Comparison of ENCODE assay signal across 23 cellular contexts in the genomic region with DNA sequence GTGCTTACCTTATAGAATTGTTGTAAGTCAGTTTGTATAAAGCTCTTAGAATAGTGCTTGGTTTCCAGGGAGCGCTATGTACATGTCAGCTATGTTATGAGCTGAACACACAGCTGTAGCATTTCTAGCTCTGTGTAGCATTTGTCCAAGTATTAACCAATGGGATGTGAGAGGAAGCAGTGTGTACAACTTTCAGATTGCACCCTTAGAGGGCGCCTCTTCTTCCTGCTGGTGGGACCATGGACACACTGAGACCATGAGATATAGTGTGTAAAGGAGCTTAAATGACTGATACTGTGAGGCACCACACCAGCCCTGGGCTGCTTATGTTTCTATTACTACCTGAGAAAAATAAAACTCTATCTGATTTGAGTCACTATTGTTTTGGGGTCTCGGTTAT.
A peak's percentile ranks its signal among the peaks of the same experiment; 100 is the strongest.
DNase-seq lines count a peak whose midpoint lies in the region; ATAC-seq and TF ChIP-seq lines count a peak whose summit lies in the region.
"Had no signal": no experiment of that assay in that cellular context is flagged by ENCODE, and none has a peak within 500 bp of the region (broad histone marks: within the 10 kb centered on the region; RNA-seq: fewer than 3 reads in every experiment).

No MANE protein-coding gene starts in this region.

- H3K36me3 ChIP-seq in DND-41 (ENCODE audit: insufficient read depth, low read length) (no peaks in the 10 kb centered on the region), OCI-LY3 (replicated peaks; ENCODE audit: low read depth, low read length) (no peaks in the 10 kb centered on the region)
- H3K36me3 ChIP-seq: colonic mucosa, HAP-1, left ventricle myocardium inferior, tibial artery had no signal

- H3K79me2 ChIP-seq in DND-41 (ENCODE audit: insufficient read depth, low read length) (no peaks in the 10 kb centered on the region), OCI-LY3 (ENCODE audit: low read length) (no peaks in the 10 kb centered on the region)

- DNase-seq in DND-41, result peak; percentile 8
- DNase-seq in left colon, result no peak
- DNase-seq in DMS79 (lab: John Stamatoyannopoulos, UW), result no peak
- DNase-seq in stimulated activated CD8-positive, alpha-beta memory T cell treated with anti-CD3 and anti-CD28 coated beads, Interleukin-4, amount 100 ng/mL, for 48 hours, result no peak
- DNase-seq in sciatic nerve (ENCODE audit: low spot score), result no peak
- DNase-seq: activated CD4-positive, alpha-beta T cell treated with anti-CD3 and anti-CD28 coated beads, Interleukin-2, amount 10 ng/mL, durations not matched to agents 7 days and 5 days; activated effector memory CD4-positive, alpha-beta T cell treated with Interleukin-2 at 50 U/mL for 16 hours; activated naive CD8-positive, alpha-beta T cell treated with anti-CD3 and anti-CD28 coated beads, Interleukin-2, amount 50 U/mL, for 24 hours; colonic mucosa; GDM1; head of caudate nucleus; left ventricle myocardium inferior; NCI-H1417; NCI-H446 treated with DMSO at 0.1 percent for 48 hours; Right ventricle myocardium superior; stimulated activated CD4-positive, alpha-beta T cell treated with anti-CD3 and anti-CD28 coated beads, Interleukin-2, amount 100 ng/mL, for 24 hours; stimulated activated naive CD4-positive, alpha-beta T cell treated with Interleukin-2 at 50 U/mL for 16 hours; T-helper 1 cell; tibial artery had no signal

- H3K4me1 ChIP-seq in DND-41 (ENCODE audit: insufficient read depth, low read length) (no peaks in the 10 kb centered on the region), OCI-LY3 (ENCODE audit: low read length) (no peaks in the 10 kb centered on the region)
- H3K4me1 ChIP-seq: colonic mucosa, left ventricle myocardium inferior, tibial artery had no signal

- H3K27ac ChIP-seq in DND-41 (ENCODE audit: low read length) (no peak overlapping the region), OCI-LY3 (ENCODE audit: low read length) (no peak overlapping the region)
- H3K27ac ChIP-seq: colonic mucosa, left ventricle myocardium inferior, skin epidermis, tibial artery had no signal

- no peak overlapping the region for H3K4me3 ChIP-seq in DND-41 (ENCODE audit: low read depth in 1 of 2, low read length in 2 of 2)
- no peak overlapping the region for H3K4me3 ChIP-seq in OCI-LY3 (ENCODE audit: low read length)
- H3K4me3 ChIP-seq: colonic mucosa, HAP-1, left ventricle myocardium inferior, skin epidermis, tibial artery had no signal

- H2AFZ ChIP-seq in DND-41 (ENCODE audit: low read depth, low read length) (no peak overlapping the region), OCI-LY3 (ENCODE audit: low read depth, low read length) (no peak overlapping the region)

- TF ChIP-seq CTCF in DND-41 (IDR thresholded peaks at IDR 0.05; ENCODE audit: borderline replicate concordance, extremely low read depth, low read length, poor library complexity, severe bottlenecking) (peak; percentile 42), OCI-LY3 (IDR thresholded peaks at IDR 0.05; ENCODE audit: low read depth, low read length) (peak; percentile 17; the same call in 1 of the 2 replicates)

- H3K4me2 ChIP-seq in DND-41 (ENCODE audit: insufficient read depth, low read length), result no peak overlapping the region
- H3K4me2 ChIP-seq in OCI-LY3 (ENCODE audit: low read length), result no peak overlapping the region

- H3K9me3 ChIP-seq in DND-41 (ENCODE audit: insufficient read depth, low read length, severe bottlenecking), result no peaks in the 10 kb centered on the region
- H3K9me3 ChIP-seq in OCI-LY3 (ENCODE audit: insufficient read depth, low read length), result no peaks in the 10 kb centered on the region
- H3K9me3 ChIP-seq: colonic mucosa, HAP-1, left ventricle myocardium inferior, tibial artery had no signal

- intact Hi-C loops in left colon (cut with DNase I, micrococcal nuclease) (no loop called here), sciatic nerve (cut with DNase I) (no loop called here)

- peaks cover 7% of the 10 kb centered on the region for H3K27me3 ChIP-seq in DND-41 (ENCODE audit: insufficient read depth, low read length, poor library complexity)
- peaks cover 3% of the 10 kb centered on the region for H3K27me3 ChIP-seq in OCI-LY3 (ENCODE audit: low read depth, low read length)
- H3K27me3 ChIP-seq: colonic mucosa, tibial artery had no signal

- no peak overlapping the region for H3K9ac ChIP-seq in DND-41 (ENCODE audit: low read depth, low read length)
- no peak overlapping the region for H3K9ac ChIP-seq in OCI-LY3 (ENCODE audit: low read length)

- H4K20me1 ChIP-seq in DND-41 (ENCODE audit: insufficient read depth, low read length) (no peaks in the 10 kb centered on the region), OCI-LY3 (ENCODE audit: insufficient read depth, low read length) (no peaks in the 10 kb centered on the region)

- ATAC-seq in DND-41 (ENCODE audit: insufficient read depth, low read depth) (peak; percentile 59; the same call in 2 of the 3 replicates), GM18868 (IDR thresholded peaks at IDR 0.05; ENCODE audit: unreplicated experiment) (peak; percentile 42), left colon (peak; percentile 19), sciatic nerve (no peak)
- ATAC-seq: activated naive CD8-positive, alpha-beta T cell treated with anti-CD3 and anti-CD28 coated beads, Interleukin-2, amount 50 U/mL, for 24 hours had no signal
